7 cellular contexts compared by ENCODE assay signal in genomic region chr13:36346222-36347083, GRCh38. TPM values are rescaled to one million over a fixed set of nuclear protein-coding genes. Genes with fewer than 3 reads are reported as not detected.
DNase-seq lines count a peak whose midpoint lies in the region; ATAC-seq and TF ChIP-seq lines count a peak whose summit lies in the region.

SPART (minus strand) TSS chr13:36346394; CDS start chr13:36335830, 10,564 bp downstream.

- in situ Hi-C loops in brain microvascular endothelial cell (cut with HindIII; ENCODE audit: low pct_ligation_motif_present, low sequenced_read_pairs), result no loop called here

- no peaks in the 10 kb centered on the region for H3K27me3 ChIP-seq in brain microvascular endothelial cell (replicated peaks)

- H3K4me3 ChIP-seq in brain microvascular endothelial cell (ENCODE audit: low read depth, low read length), result peak within 1 kb of the TSS; percentile 82

- peak within 1 kb of the TSS; percentile 99 for H3K27ac ChIP-seq in brain microvascular endothelial cell

- H3K36me3 ChIP-seq in brain microvascular endothelial cell (replicated peaks), result no peaks in the 10 kb centered on the region

- intact Hi-C loops in sciatic nerve (cut with DNase I), result no loop called here

- ATAC-seq in GM18508 (IDR thresholded peaks at IDR 0.05; ENCODE audit: insufficient read depth, unreplicated experiment) (peak; percentile 95), HG03039 (IDR thresholded peaks at IDR 0.05; ENCODE audit: unreplicated experiment) (peak; percentile 93), sciatic nerve (peak; percentile 93)

- TF ChIP-seq CTCF in brain microvascular endothelial cell (IDR thresholded peaks at IDR 0.05; ENCODE audit: low read depth, low read length, missing control alignments), result peak; percentile 97

- DNase-seq in NCI-H2107 (lab: John Stamatoyannopoulos, UW) (peak; percentile 49), UCSD-AML1 (lab: John Stamatoyannopoulos, UW; ENCODE audit: unreplicated experiment) (peak; percentile 93), brain microvascular endothelial cell (peak; percentile 90), iPS DF 4.7 (ENCODE audit: extremely low read depth, low spot score) (peak; percentile 82), sciatic nerve (ENCODE audit: low spot score) (peak; percentile 97)

RNA-seq across cellular contexts. Expression of gene SPART, which starts in this region (rescaled TPM):
- total RNA-seq in sciatic nerve, result 90.2 TPM

Comparison
In these comparisons a context has a peak if more than half of its experiments do, and no peak if none do; other contexts are left out.
1. Peak in every context shown above with its lines: DNase-seq, ATAC-seq, H3K4me3 ChIP-seq and H3K27ac ChIP-seq.